Comparison of ENCODE assay signal across 23 cellular contexts in genomic region chr3:81740731-81741130, GRCh38. TPM values are rescaled to one million over a fixed set of nuclear protein-coding genes. Genes with fewer than 3 reads are reported as not detected.
DNase-seq lines count a peak whose midpoint lies in the region; ATAC-seq and TF ChIP-seq lines count a peak whose summit lies in the region.
"Had no signal": no experiment of that assay in that cellular context is flagged by ENCODE, and none has a peak within 500 bp of the region (broad histone marks: within the 10 kb centered on the region; RNA-seq: fewer than 3 reads in every experiment).

No MANE protein-coding gene starts in this region.

- TF ChIP-seq CTCF in heart right ventricle (IDR thresholded peaks at IDR 0.05) (no peak), omental fat pad (IDR thresholded peaks at IDR 0.05) (no peak)

- no peaks in the 10 kb centered on the region for H3K27me3 ChIP-seq in heart right ventricle
- H3K27me3 ChIP-seq in SJCRH30 = no peaks in the 10 kb centered on the region
- H3K27me3 ChIP-seq: upper lobe of right lung had no signal

- H3K9me3 ChIP-seq in heart right ventricle (no peaks in the 10 kb centered on the region), SJCRH30 (replicated peaks) (no peaks in the 10 kb centered on the region)
- H3K9me3 ChIP-seq: upper lobe of right lung had no signal

- no peak for DNase-seq in heart right ventricle
- no peak for DNase-seq in cardiac septum (ENCODE audit: low spot score)
- DNase-seq in SJCRH30 = no peak
- DNase-seq in myocyte (ENCODE audit: low read depth) = peak; percentile 56
- DNase-seq in kidney tubule cell (ENCODE audit: low spot score) = no peak
- DNase-seq in effector CD4-positive, alpha-beta T cell = no peak
- no peak for DNase-seq in NCI-H1436 (lab: John Stamatoyannopoulos, UW)
- no peak for DNase-seq in omental fat pad (ENCODE audit: low spot score)
- DNase-seq: activated CD4-positive, alpha-beta T cell treated with anti-CD3 and anti-CD28 coated beads, Interleukin-2, amount 50 U/mL, for 48 hours; activated gamma-delta T cell treated with Interleukin-2 at 50 U/mL for 16 hours; activated T-cell treated with anti-CD3 and anti-CD28 coated beads for 4 hours; endodermal cell; hippocampal formation; islet precursor cell; naive thymus-derived CD4-positive, alpha-beta T cell; NCI-H1417; NCI-H774; SHP77 treated with DMSO at 0.1 percent for 48 hours; stimulated activated naive CD8-positive, alpha-beta T cell treated with anti-CD3 and anti-CD28 coated beads, Interleukin-15, amount 100 ng/mL, for 72 hours; upper lobe of right lung had no signal

- H3K27ac ChIP-seq in heart right ventricle (peak overlapping the region in 6 of 10 donors; percentile 0 to 87 (median 76)), SJCRH30 (peak overlapping the region; percentile 20; the same call in 1 of the 2 replicates)
- H3K27ac ChIP-seq: C4-2B, parathyroid adenoma, upper lobe of right lung had no signal

- ATAC-seq in heart right ventricle (no peak), omental fat pad (ENCODE audit: low FRiP score) (no peak)
- ATAC-seq: naive thymus-derived CD4-positive, alpha-beta T cell; stimulated activated naive CD8-positive, alpha-beta T cell treated with anti-CD3 and anti-CD28 coated beads, Interleukin-15, amount 100 ng/mL, for 72 hours; upper lobe of right lung; WTC11 had no signal

- H3K4me1 ChIP-seq in heart right ventricle (peaks cover 10 to 71% (median 50%) of the 10 kb centered on the region in 9 donors), SJCRH30 (peaks cover 59% of the 10 kb centered on the region)
- H3K4me1 ChIP-seq: parathyroid adenoma had no signal

- H3K36me3 ChIP-seq in heart right ventricle = no peaks in the 10 kb centered on the region
- no peaks in the 10 kb centered on the region for H3K36me3 ChIP-seq in SJCRH30
- H3K36me3 ChIP-seq: upper lobe of right lung had no signal

- H3K4me3 ChIP-seq in heart right ventricle (no peak overlapping the region), SJCRH30 (no peak overlapping the region)
- H3K4me3 ChIP-seq: upper lobe of right lung had no signal

- intact Hi-C loops in heart right ventricle (cut with DNase I) (no loop called here), cardiac septum (cut with DNase I) (no loop called here)

- WGBS in heart right ventricle, 2 donors = 70% methylated on average over 1 of the region's 1 CpG

RNA-seq across cellular contexts. Expression of gene GBE1, which starts 20.7 kb away (rescaled TPM):
- 100 to 1,000 TPM in 5 of 10 donors, 10 to 100 TPM in 5; 69.9 to 153 (median 98.8) TPM for total RNA-seq in heart right ventricle
- 100 to 1,000 TPM in 1 of 2 donors, 10 to 100 TPM in 1; 24.8 to 126 TPM for polyA plus RNA-seq in heart right ventricle
- 102 TPM for total RNA-seq in cardiac septum
- total RNA-seq in SJCRH30 (2014; rRNA removed; shearing (Covaris generic)) = 29.5 and 35.4 TPM in 2 replicates
- 92.1 and 96.4 TPM in 2 replicates for total RNA-seq in myocyte
- polyA plus RNA-seq in myocyte (2012) = 67.2 TPM
- total RNA-seq in omental fat pad = 100 to 1,000 TPM; 101 to 140 (median 118) TPM
